25 cellular contexts compared by ENCODE assay signal in the genomic region with DNA sequence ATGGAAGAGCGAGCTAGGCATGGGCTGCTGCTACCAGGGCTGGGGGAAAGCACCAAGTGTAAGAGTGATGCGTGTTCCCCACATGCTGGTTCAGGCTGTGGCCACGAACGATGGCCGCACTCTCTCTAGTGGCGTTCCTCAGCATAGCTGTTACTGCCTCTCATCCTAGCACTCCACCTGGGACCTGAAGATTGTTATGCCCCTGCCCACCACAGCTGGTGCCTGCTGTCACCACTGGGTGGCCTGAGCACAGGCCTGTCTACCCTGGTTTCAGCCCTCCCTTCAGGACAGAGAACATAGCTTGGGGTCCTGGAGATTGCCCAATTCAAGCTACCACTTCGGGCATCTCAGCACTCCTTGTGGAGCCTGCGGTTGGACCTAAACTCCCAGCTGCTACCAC.
DNase-seq lines count a peak whose midpoint lies in the region; ATAC-seq, FAIRE-seq and TF ChIP-seq lines count a peak whose summit lies in the region.
"Had no signal": no experiment of that assay in that cellular context is flagged by ENCODE, and none has a peak within 500 bp of the region (broad histone marks: within the 10 kb centered on the region; RNA-seq: fewer than 3 reads in every experiment).

No MANE protein-coding gene starts in this region.

- TF ChIP-seq RAD21 in GM12878 (IDR thresholded peaks at IDR 0.05; ENCODE audit: insufficient read depth, low read depth, low read length): no peak

- no peaks in the 10 kb centered on the region for H3K79me2 ChIP-seq in GM12878 (ENCODE audit: control insufficient read depth, insufficient read depth, low read length)

- no peak for TF ChIP-seq EP300 in GM12878 (IDR thresholded peaks at IDR 0.05; ENCODE audit: borderline replicate concordance in 1 of 2, control insufficient read depth in 1 of 2, low read depth in 2 of 2, low read length in 2 of 2)

- 69% methylated on average over 8 of the region's 8 CpGs for WGBS in GM12878 (ENCODE audit: insufficient coverage, insufficient replicate concordance, low lambda C conversion rate, missing lambda C conversion rate)
- WGBS in right cardiac atrium: 92% methylated on average over 8 of the region's 8 CpGs
- 96% methylated on average over 8 of the region's 8 CpGs for WGBS in prostate gland

- RAD21 ChIA-PET in GM12878 (lab: Charles Lee; ENCODE audit: unreplicated experiment): no interaction called here

- no peaks in the 10 kb centered on the region for H4K20me1 ChIP-seq in GM12878 (ENCODE audit: control insufficient read depth, insufficient read depth)

- H3K36me3 ChIP-seq in GM12878 (ENCODE audit: control insufficient read depth in 2 of 2, insufficient read depth in 2 of 2, low read length in 1 of 2): no peaks in the 10 kb centered on the region
- no peaks in the 10 kb centered on the region for H3K36me3 ChIP-seq in prostate gland
- H3K36me3 ChIP-seq: BE2C, SJCRH30 had no signal

- POLR2A ChIA-PET in GM12878 (lab: Charles Lee): no interaction called here

- H3K9me3 ChIP-seq in GM12878 (replicated peaks; ENCODE audit: control insufficient read depth, insufficient read depth, low read length): no peaks in the 10 kb centered on the region; the same call in 1 of the 3 replicates
- H3K9me3 ChIP-seq in right cardiac atrium (ENCODE audit: control insufficient read depth, low read length): no peaks in the 10 kb centered on the region
- H3K9me3 ChIP-seq in prostate gland: no peaks in the 10 kb centered on the region
- H3K9me3 ChIP-seq: BE2C, SJCRH30 had no signal

- no peak for DNase-seq in Right ventricle myocardium superior
- no peak for DNase-seq in cardiac septum (ENCODE audit: low spot score)
- DNase-seq in GM12878 (ENCODE audit: low read depth, low spot score): no peak
- no peak for DNase-seq in right cardiac atrium
- DNase-seq in prostate gland (ENCODE audit: low spot score): no peak
- DNase-seq: 8988T, ACHN, BE2C, Calu3, DMS79 treated with DMSO at 0.1 percent for 48 hours, Kasumi-1, NCI-H1092 treated with DMSO at 0.1 percent for 48 hours, NCI-H1436, NCI-H187, NCI-H2081 treated with DMSO at 0.1 percent for 48 hours, NCI-H2171, NCI-H226, NCI-H510A treated with DMSO at 0.1 percent for 48 hours, NCI-H748 treated with DMSO at 0.1 percent for 48 hours, SJCRH30 had no signal

- H3K4me3 ChIP-seq in GM12878: no peak overlapping the region
- no peak overlapping the region for H3K4me3 ChIP-seq in right cardiac atrium (ENCODE audit: low read length)
- H3K4me3 ChIP-seq in prostate gland: no peak overlapping the region
- H3K4me3 ChIP-seq: K562, SJCRH30 had no signal

- no peak for FAIRE-seq in GM12878 (lab: Jason Lieb, UNC)
- FAIRE-seq: K562, RCC 7860 had no signal

- in situ Hi-C loops in GM12878 (cut with MboI): no loop called here

- CTCF ChIA-PET in GM12878 (lab: Yijun Ruan, JAX): no interaction called here

- H3K4me1 ChIP-seq in GM12878 (ENCODE audit: control insufficient read depth, insufficient read depth, low read length) (no peaks in the 10 kb centered on the region), right cardiac atrium (ENCODE audit: control insufficient read depth, insufficient read depth, low read length) (no peaks in the 10 kb centered on the region), prostate gland (replicated peaks) (no peaks in the 10 kb centered on the region)
- H3K4me1 ChIP-seq: BE2C, SJCRH30 had no signal

- SMC1A ChIA-PET in GM12878 (lab: Charles Lee; ENCODE audit: uncharacterized antibody, unreplicated experiment): no interaction called here

- no peak overlapping the region for H3K4me2 ChIP-seq in GM12878 (ENCODE audit: control insufficient read depth, insufficient read depth)

- BruUV-seq in GM12878 (replicated peaks; lab: Mats Ljungman, UMichigan): no TSS peak

- ATAC-seq in Right ventricle myocardium superior (ENCODE audit: poor library complexity) (peak; percentile 27), GM12878 (peak; percentile 31; the same call in 2 of the 3 replicates), right cardiac atrium (peak; percentile 26 to 29), GM21515 (IDR thresholded peaks at IDR 0.05; ENCODE audit: unreplicated experiment) (no peak), GM18873 (IDR thresholded peaks at IDR 0.05; ENCODE audit: low FRiP score, unreplicated experiment) (no peak)
- ATAC-seq: K562, SK-N-SH treated with all-trans-retinoic acid at 6 μM for 48 hours had no signal

- TF ChIP-seq POLR2A in GM12878 (IDR thresholded peaks at IDR 0.05; ENCODE audit: low read depth, low read length) (no peak), prostate gland (IDR thresholded peaks at IDR 0.05) (no peak)

- no peak overlapping the region for H2AFZ ChIP-seq in GM12878 (ENCODE audit: control insufficient read depth, low read depth, low read length)

- no peak overlapping the region for H3K9ac ChIP-seq in GM12878 (ENCODE audit: control insufficient read depth, insufficient read depth, low read length)

- no peak for TF ChIP-seq CTCF in GM12878 (IDR thresholded peaks at IDR 0.05 in 2 of 3, conservative IDR thresholded peaks at IDR 0.05 in 1 of 3; ENCODE audit: control insufficient read depth in 2 of 3, extremely low read depth in 1 of 3, insufficient read depth in 1 of 3, low read depth in 3 of 3, low read length in 3 of 3)
- TF ChIP-seq CTCF in prostate gland (IDR thresholded peaks at IDR 0.05): no peak

- H3K27ac ChIP-seq in GM12878 (ENCODE audit: control insufficient read depth, insufficient read depth) (no peak overlapping the region), right cardiac atrium (ENCODE audit: low read length) (peak overlapping the region; percentile 25), prostate gland (no peak overlapping the region)
- H3K27ac ChIP-seq: SJCRH30 had no signal

- H3K27me3 ChIP-seq in GM12878 (replicated peaks in 1 of 2; ENCODE audit: control insufficient read depth in 2 of 2, insufficient read depth in 2 of 2, low read length in 1 of 2) (no peaks in the 10 kb centered on the region), right cardiac atrium (ENCODE audit: control insufficient read depth, insufficient read depth) (no peaks in the 10 kb centered on the region), prostate gland (replicated peaks; ENCODE audit: insufficient read depth) (no peaks in the 10 kb centered on the region)
- H3K27me3 ChIP-seq: BE2C, SJCRH30 had no signal

- intact Hi-C loops in Right ventricle myocardium superior (cut with DNase I) (no loop called here), cardiac septum (cut with DNase I) (no loop called here), GM12878 (cut with micrococcal nuclease; ENCODE audit: unreplicated experiment) (no loop called here), right cardiac atrium (cut with DNase I) (no loop called here), prostate gland (cut with DNase I) (no loop called here)

TF ChIP-seq in GM12878, 131 proteins besides CTCF, POLR2A, EP300 and RAD21 (continues in another document):
- TF ChIP-seq, protein P1, sequence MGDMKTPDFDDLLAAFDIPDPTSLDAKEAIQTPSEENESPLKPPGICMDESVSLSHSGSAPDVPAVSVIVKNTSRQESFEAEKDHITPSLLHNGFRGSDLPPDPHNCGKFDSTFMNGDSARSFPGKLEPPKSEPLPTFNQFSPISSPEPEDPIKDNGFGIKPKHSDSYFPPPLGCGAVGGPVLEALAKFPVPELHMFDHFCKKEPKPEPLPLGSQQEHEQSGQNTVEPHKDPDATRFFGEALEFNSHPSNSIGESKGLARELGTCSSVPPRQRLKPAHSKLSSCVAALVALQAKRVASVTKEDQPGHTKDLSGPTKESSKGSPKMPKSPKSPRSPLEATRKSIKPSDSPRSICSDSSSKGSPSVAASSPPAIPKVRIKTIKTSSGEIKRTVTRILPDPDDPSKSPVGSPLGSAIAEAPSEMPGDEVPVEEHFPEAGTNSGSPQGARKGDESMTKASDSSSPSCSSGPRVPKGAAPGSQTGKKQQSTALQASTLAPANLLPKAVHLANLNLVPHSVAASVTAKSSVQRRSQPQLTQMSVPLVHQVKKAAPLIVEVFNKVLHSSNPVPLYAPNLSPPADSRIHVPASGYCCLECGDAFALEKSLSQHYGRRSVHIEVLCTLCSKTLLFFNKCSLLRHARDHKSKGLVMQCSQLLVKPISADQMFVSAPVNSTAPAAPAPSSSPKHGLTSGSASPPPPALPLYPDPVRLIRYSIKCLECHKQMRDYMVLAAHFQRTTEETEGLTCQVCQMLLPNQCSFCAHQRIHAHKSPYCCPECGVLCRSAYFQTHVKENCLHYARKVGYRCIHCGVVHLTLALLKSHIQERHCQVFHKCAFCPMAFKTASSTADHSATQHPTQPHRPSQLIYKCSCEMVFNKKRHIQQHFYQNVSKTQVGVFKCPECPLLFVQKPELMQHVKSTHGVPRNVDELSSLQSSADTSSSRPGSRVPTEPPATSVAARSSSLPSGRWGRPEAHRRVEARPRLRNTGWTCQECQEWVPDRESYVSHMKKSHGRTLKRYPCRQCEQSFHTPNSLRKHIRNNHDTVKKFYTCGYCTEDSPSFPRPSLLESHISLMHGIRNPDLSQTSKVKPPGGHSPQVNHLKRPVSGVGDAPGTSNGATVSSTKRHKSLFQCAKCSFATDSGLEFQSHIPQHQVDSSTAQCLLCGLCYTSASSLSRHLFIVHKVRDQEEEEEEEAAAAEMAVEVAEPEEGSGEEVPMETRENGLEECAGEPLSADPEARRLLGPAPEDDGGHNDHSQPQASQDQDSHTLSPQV (IDR thresholded peaks at IDR 0.05): no peak
- TF ChIP-seq SMC3 (IDR thresholded peaks at IDR 0.05; ENCODE audit: borderline replicate concordance, low read length): no peak
- TF ChIP-seq PML (IDR thresholded peaks at IDR 0.05; ENCODE audit: low read length): no peak
- TF ChIP-seq, protein P2, sequence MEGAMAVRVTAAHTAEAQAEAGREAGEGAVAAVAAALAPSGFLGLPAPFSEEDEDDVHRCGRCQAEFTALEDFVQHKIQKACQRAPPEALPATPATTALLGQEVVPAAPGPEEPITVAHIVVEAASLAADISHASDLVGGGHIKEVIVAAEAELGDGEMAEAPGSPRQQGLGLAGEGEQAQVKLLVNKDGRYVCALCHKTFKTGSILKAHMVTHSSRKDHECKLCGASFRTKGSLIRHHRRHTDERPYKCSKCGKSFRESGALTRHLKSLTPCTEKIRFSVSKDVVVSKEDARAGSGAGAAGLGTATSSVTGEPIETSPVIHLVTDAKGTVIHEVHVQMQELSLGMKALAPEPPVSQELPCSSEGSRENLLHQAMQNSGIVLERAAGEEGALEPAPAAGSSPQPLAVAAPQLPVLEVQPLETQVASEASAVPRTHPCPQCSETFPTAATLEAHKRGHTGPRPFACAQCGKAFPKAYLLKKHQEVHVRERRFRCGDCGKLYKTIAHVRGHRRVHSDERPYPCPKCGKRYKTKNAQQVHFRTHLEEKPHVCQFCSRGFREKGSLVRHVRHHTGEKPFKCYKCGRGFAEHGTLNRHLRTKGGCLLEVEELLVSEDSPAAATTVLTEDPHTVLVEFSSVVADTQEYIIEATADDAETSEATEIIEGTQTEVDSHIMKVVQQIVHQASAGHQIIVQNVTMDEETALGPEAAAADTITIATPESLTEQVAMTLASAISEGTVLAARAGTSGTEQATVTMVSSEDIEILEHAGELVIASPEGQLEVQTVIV (IDR thresholded peaks at IDR 0.05; ENCODE audit: borderline replicate concordance, partially characterized antibody): no peak
- no peak for TF ChIP-seq ZNF384 (IDR thresholded peaks at IDR 0.05; ENCODE audit: borderline replicate concordance, low read depth, low read length)
- TF ChIP-seq NFIC (IDR thresholded peaks at IDR 0.05; ENCODE audit: low read depth, low read length): no peak
- TF ChIP-seq MYC (IDR thresholded peaks at IDR 0.05; ENCODE audit: insufficient read depth, insufficient read length, insufficient replicate concordance, low read length, severe bottlenecking): no peak

Comparison
In these comparisons a context has a peak if more than half of its experiments do, and no peak if none do; other contexts are left out.
1. ATAC-seq: peak in Right ventricle myocardium superior (single experiment), GM12878 (single experiment) and right cardiac atrium (2 of 2); none in GM21515 (single experiment) and GM18873 (single experiment).